In the genomic region with DNA sequence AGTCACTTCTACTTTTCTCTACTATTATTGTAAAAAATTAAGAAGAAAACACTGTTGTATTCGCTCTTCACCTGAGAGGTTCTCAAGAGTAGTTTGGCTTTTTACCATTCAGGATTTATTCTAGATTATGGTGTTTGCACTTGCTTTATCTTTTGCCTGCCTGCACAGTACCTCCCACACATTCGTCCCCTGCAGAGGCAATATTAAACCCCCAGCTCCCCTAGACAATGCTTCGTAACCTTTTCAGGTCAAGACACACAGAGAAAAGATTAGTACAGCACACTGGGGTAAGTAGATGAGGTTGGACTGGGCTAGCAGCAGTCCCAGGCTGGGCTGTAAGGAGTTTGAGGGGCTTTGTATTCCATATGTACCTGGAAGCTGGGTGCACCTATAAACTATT, we compare ENCODE assay signal across 14 cellular contexts.
A peak's percentile ranks its signal among the peaks of the same experiment; 100 is the strongest.
DNase-seq lines count a peak whose midpoint lies in the region; ATAC-seq and TF ChIP-seq lines count a peak whose summit lies in the region.
"Had no signal": no experiment of that assay in that cellular context is flagged by ENCODE, and none has a peak within 500 bp of the region (broad histone marks: within the 10 kb centered on the region; RNA-seq: fewer than 3 reads in every experiment).

No MANE protein-coding gene starts in this region.

- H3K36me3 ChIP-seq in hepatocyte (replicated peaks; ENCODE audit: insufficient read depth, low read depth), result no peaks in the 10 kb centered on the region
- H3K36me3 ChIP-seq in MG63, result no peaks in the 10 kb centered on the region
- H3K36me3 ChIP-seq: ascending aorta, lower lobe of right lung, upper lobe of left lung, WERI-Rb-1 had no signal

- peaks cover 42% of the 10 kb centered on the region; the same call in 1 of the 2 replicates for H3K79me2 ChIP-seq in H9 (ENCODE audit: insufficient read depth, low read length)
- H3K79me2 ChIP-seq in hepatocyte, result peaks cover 100% of the 10 kb centered on the region

- ATAC-seq in activated naive CD8-positive, alpha-beta T cell treated with anti-CD3 and anti-CD28 coated beads, Interleukin-2, amount 50 U/mL, for 24 hours, result no peak
- no peak for ATAC-seq in left lobe of liver
- ATAC-seq: lower lobe of right lung had no signal

- H3K14ac ChIP-seq in H9 (ENCODE audit: insufficient read depth, low read length), result no peak overlapping the region

- peaks cover 28% of the 10 kb centered on the region for H3K36me3 Mint-ChIP-seq in activated CD4-positive, alpha-beta T cell treated with anti-CD3 and anti-CD28 coated beads, Interleukin-2, amount 10 ng/mL, durations not matched to agents 7 days and 5 days (ENCODE audit: low read depth)
- peaks cover 0 to 14% (median 7%) of the 10 kb centered on the region in 3 experiments; a peak in 6 of 7 replicates for H3K36me3 Mint-ChIP-seq in H9 (ENCODE audit: insufficient read depth in 1 of 3, low read depth in 3 of 3)
- peaks cover 10% of the 10 kb centered on the region for H3K36me3 Mint-ChIP-seq in activated naive CD8-positive, alpha-beta T cell treated with anti-CD3 and anti-CD28 coated beads, Interleukin-2, amount 50 U/mL, for 24 hours (ENCODE audit: low read depth)
- peaks cover 6% of the 10 kb centered on the region for H3K36me3 Mint-ChIP-seq in osteocyte (ENCODE audit: unreplicated experiment)

- H2BK120ac ChIP-seq in H9 (ENCODE audit: low read depth, low read length, poor library complexity, severe bottlenecking), result no peak overlapping the region

- H3K4me2 ChIP-seq in H9 (ENCODE audit: insufficient read depth, insufficient read length, low read length), result no peak overlapping the region
- no peak overlapping the region for H3K4me2 ChIP-seq in hepatocyte

- no peaks in the 10 kb centered on the region for H3K9me2 ChIP-seq in hepatocyte (replicated peaks; ENCODE audit: insufficient read depth)

- no peak overlapping the region for H3K4ac ChIP-seq in H9 (ENCODE audit: low read depth, low read length)

- no peak overlapping the region for H4K5ac ChIP-seq in H9 (ENCODE audit: insufficient read length, low read depth, low read length)

- no peak overlapping the region for H2BK5ac ChIP-seq in H9 (ENCODE audit: insufficient read length, low read length)

- POLR2A ChIA-PET in activated CD4-positive, alpha-beta T cell treated with anti-CD3 and anti-CD28 coated beads, Interleukin-2, amount 10 ng/mL, durations not matched to agents 7 days and 5 days (lab: Charles Lee), result no interaction called here

- CTCF ChIA-PET in activated CD4-positive, alpha-beta T cell treated with anti-CD3 and anti-CD28 coated beads, Interleukin-2, amount 10 ng/mL, durations not matched to agents 7 days and 5 days (lab: Charles Lee), result no interaction called here

- H4K20me1 ChIP-seq in H9 (ENCODE audit: control insufficient read depth, insufficient read depth, insufficient read length) (peaks cover 3% of the 10 kb centered on the region), hepatocyte (ENCODE audit: insufficient read depth, poor library complexity, severe bottlenecking) (peaks cover 73% of the 10 kb centered on the region)

- no peak overlapping the region for H2AK5ac ChIP-seq in H9 (ENCODE audit: insufficient read length, low read length)

- peaks cover 14% of the 10 kb centered on the region for H3K79me1 ChIP-seq in H9 (ENCODE audit: insufficient read depth, low read depth, low read length, poor library complexity, severe bottlenecking)

- H3K4me1 Mint-ChIP-seq in activated CD4-positive, alpha-beta T cell treated with anti-CD3 and anti-CD28 coated beads, Interleukin-2, amount 10 ng/mL, durations not matched to agents 7 days and 5 days, result peaks cover 81% of the 10 kb centered on the region
- peaks cover 50 to 57% of the 10 kb centered on the region in 2 experiments for H3K4me1 Mint-ChIP-seq in H9
- peaks cover 91% of the 10 kb centered on the region for H3K4me1 Mint-ChIP-seq in activated naive CD8-positive, alpha-beta T cell treated with anti-CD3 and anti-CD28 coated beads, Interleukin-2, amount 50 U/mL, for 24 hours
- peaks cover 32% of the 10 kb centered on the region for H3K4me1 Mint-ChIP-seq in osteocyte (ENCODE audit: unreplicated experiment)

- H3K23ac ChIP-seq in H9 (ENCODE audit: insufficient read length, low read depth, low read length), result no peak overlapping the region

- H2BK12ac ChIP-seq in H9 (ENCODE audit: insufficient read length, low read depth, low read length), result no peak overlapping the region

- no peak overlapping the region for H3K56ac ChIP-seq in H9 (ENCODE audit: insufficient read length, low read depth, low read length)

- H3K27me3 Mint-ChIP-seq in activated CD4-positive, alpha-beta T cell treated with anti-CD3 and anti-CD28 coated beads, Interleukin-2, amount 10 ng/mL, durations not matched to agents 7 days and 5 days, result no peaks in the 10 kb centered on the region
- no peaks in the 10 kb centered on the region for H3K27me3 Mint-ChIP-seq in H9 (ENCODE audit: low read depth)
- H3K27me3 Mint-ChIP-seq in activated naive CD8-positive, alpha-beta T cell treated with anti-CD3 and anti-CD28 coated beads, Interleukin-2, amount 50 U/mL, for 24 hours, result no peaks in the 10 kb centered on the region
- H3K27me3 Mint-ChIP-seq in osteocyte (ENCODE audit: unreplicated experiment), result no peaks in the 10 kb centered on the region

- H3K18ac ChIP-seq in H9 (ENCODE audit: insufficient read length, low read depth, low read length), result no peak overlapping the region

- H3K27ac ChIP-seq in H9 (ENCODE audit: insufficient read length, low read depth, low read length) (no peak overlapping the region), hepatocyte (no peak overlapping the region)
- H3K27ac ChIP-seq: lower lobe of right lung, upper lobe of left lung, WERI-Rb-1 had no signal

- DNase-seq in activated CD4-positive, alpha-beta T cell treated with anti-CD3 and anti-CD28 coated beads, Interleukin-2, amount 10 ng/mL, durations not matched to agents 7 days and 5 days, result no peak
- DNase-seq in activated CD4-positive, alpha-beta T cell treated with anti-CD3 and anti-CD28 coated beads, Interleukin-2, amount 50 U/mL, for 4 hours, result no peak
- DNase-seq in H9 (peak; percentile 13), osteocyte (ENCODE audit: extremely low spot score, unreplicated experiment) (no peak), left lobe of liver (ENCODE audit: low spot score) (no peak), hepatocyte (ENCODE audit: low spot score) (no peak), MG63 (no peak)
- DNase-seq in activated naive CD8-positive, alpha-beta T cell treated with anti-CD3 and anti-CD28 coated beads, Interleukin-2, amount 50 U/mL, for 24 hours, result no peak
- DNase-seq: lower lobe of right lung; NCI-H146; stimulated activated CD4-positive, alpha-beta T cell treated with anti-CD3 and anti-CD28 coated beads, Interleukin-4, amount 100 ng/mL, for 24 hours; upper lobe of left lung; WERI-Rb-1 had no signal

- H3K4me1 ChIP-seq in H9 (ENCODE audit: insufficient read depth, low read length) (peaks cover 4% of the 10 kb centered on the region; the same call in 1 of the 2 replicates), hepatocyte (ENCODE audit: insufficient read depth) (peaks cover 3% of the 10 kb centered on the region)

- H4K8ac ChIP-seq in H9 (replicated peaks; ENCODE audit: insufficient read length, low read depth, low read length), result no peak overlapping the region

- TF ChIP-seq CTCF in H9 (conservative IDR thresholded peaks at IDR 0.05), result no peak
- no peak for TF ChIP-seq CTCF in osteocyte (IDR thresholded peaks at IDR 0.05)
- no peak for TF ChIP-seq CTCF in hepatocyte (IDR thresholded peaks at IDR 0.05; ENCODE audit: poor library complexity)

- H3T11ph ChIP-seq in H9 (ENCODE audit: low read length), result no peak overlapping the region

- H3K9ac ChIP-seq in H9 (ENCODE audit: extremely low read depth, insufficient read length, low read length), result no peak overlapping the region

- no peaks in the 10 kb centered on the region for H3K23me2 ChIP-seq in H9 (ENCODE audit: insufficient read length, low read depth, low read length, poor library complexity, severe bottlenecking)

- H4K91ac ChIP-seq in H9 (ENCODE audit: insufficient read length, low read depth, low read length), result no peak overlapping the region

- H3K4me3 ChIP-seq in hepatocyte (no peak overlapping the region), MG63 (no peak overlapping the region)
- H3K4me3 ChIP-seq: ascending aorta, lower lobe of right lung, upper lobe of left lung had no signal

- no CpG with 5 or more reads among the region's 3 CpGs for WGBS in H9 (ENCODE audit: extremely low coverage, insufficient read length, low lambda C conversion rate)
- 77% methylated on average over 3 of the region's 3 CpGs for WGBS in hepatocyte (ENCODE audit: low lambda C conversion rate, missing lambda C conversion rate)

- H2AFZ ChIP-seq in H9 (ENCODE audit: low read length) (no peak overlapping the region), hepatocyte (no peak overlapping the region)

- no peaks in the 10 kb centered on the region for H3K9me3 ChIP-seq in H9 (ENCODE audit: control insufficient read depth, low read depth, low read length)
- H3K9me3 ChIP-seq in hepatocyte (ENCODE audit: low read depth), result no peaks in the 10 kb centered on the region
- H3K9me3 ChIP-seq in MG63, result no peaks in the 10 kb centered on the region
- H3K9me3 ChIP-seq: ascending aorta, lower lobe of right lung, upper lobe of left lung had no signal

- no peak overlapping the region for H3K4me3 Mint-ChIP-seq in activated CD4-positive, alpha-beta T cell treated with anti-CD3 and anti-CD28 coated beads, Interleukin-2, amount 10 ng/mL, durations not matched to agents 7 days and 5 days
- no peak overlapping the region for H3K4me3 Mint-ChIP-seq in H9
- H3K4me3 Mint-ChIP-seq in activated naive CD8-positive, alpha-beta T cell treated with anti-CD3 and anti-CD28 coated beads, Interleukin-2, amount 50 U/mL, for 24 hours, result peak overlapping the region; percentile 30
- H3K4me3 Mint-ChIP-seq in osteocyte (ENCODE audit: unreplicated experiment), result no peak overlapping the region

- H2BK20ac ChIP-seq in H9 (ENCODE audit: low read depth, low read length, poor library complexity, severe bottlenecking), result no peak overlapping the region

- no peak overlapping the region for H2BK15ac ChIP-seq in H9 (ENCODE audit: low read depth, low read length)

- no peaks in the 10 kb centered on the region for H3K9me3 Mint-ChIP-seq in activated CD4-positive, alpha-beta T cell treated with anti-CD3 and anti-CD28 coated beads, Interleukin-2, amount 10 ng/mL, durations not matched to agents 7 days and 5 days
- H3K9me3 Mint-ChIP-seq in H9, result no peaks in the 10 kb centered on the region
- no peaks in the 10 kb centered on the region for H3K9me3 Mint-ChIP-seq in activated naive CD8-positive, alpha-beta T cell treated with anti-CD3 and anti-CD28 coated beads, Interleukin-2, amount 50 U/mL, for 24 hours
- no peaks in the 10 kb centered on the region for H3K9me3 Mint-ChIP-seq in osteocyte (ENCODE audit: unreplicated experiment)

- peak overlapping the region; percentile 15 for H3K27ac Mint-ChIP-seq in activated CD4-positive, alpha-beta T cell treated with anti-CD3 and anti-CD28 coated beads, Interleukin-2, amount 10 ng/mL, durations not matched to agents 7 days and 5 days
- H3K27ac Mint-ChIP-seq in H9 (peak overlapping the region in 2 of 3 experiments; percentile 21 to 71; a peak in 2 of 7 replicates), osteocyte (ENCODE audit: unreplicated experiment) (peak overlapping the region; percentile 52)
- peak overlapping the region; percentile 79 for H3K27ac Mint-ChIP-seq in activated naive CD8-positive, alpha-beta T cell treated with anti-CD3 and anti-CD28 coated beads, Interleukin-2, amount 50 U/mL, for 24 hours

- H3K27me3 ChIP-seq in H9 (ENCODE audit: insufficient read depth, low read length) (no peaks in the 10 kb centered on the region), hepatocyte (no peaks in the 10 kb centered on the region), MG63 (no peaks in the 10 kb centered on the region)
- H3K27me3 ChIP-seq: ascending aorta, upper lobe of left lung had no signal

Comparison
In these comparisons a context has a peak if more than half of its experiments do, and no peak if none do; other contexts are left out.
1. H3K27ac Mint-ChIP-seq: peak in every context shown above with its lines; median percentile 79 in activated naive CD8-positive, alpha-beta T cell treated with anti-CD3 and anti-CD28 coated beads, Interleukin-2, amount 50 U/mL, for 24 hours; 52 in osteocyte; 46 in H9; 15 in activated CD4-positive, alpha-beta T cell treated with anti-CD3 and anti-CD28 coated beads, Interleukin-2, amount 10 ng/mL, durations not matched to agents 7 days and 5 days.